Comparison of ENCODE assay signal across 17 cellular contexts in genomic region chr6:134168580-134169223, GRCh38.
A peak's percentile ranks its signal among the peaks of the same experiment; 100 is the strongest.
DNase-seq lines count a peak whose midpoint lies in the region; ATAC-seq, FAIRE-seq and TF ChIP-seq lines count a peak whose summit lies in the region.
"Had no signal": no experiment of that assay in that cellular context is flagged by ENCODE, and none has a peak within 500 bp of the region (broad histone marks: within the 10 kb centered on the region; RNA-seq: fewer than 3 reads in every experiment).

No MANE protein-coding gene starts in this region.

- no peaks in the 10 kb centered on the region for H3K9me3 Mint-ChIP-seq in MCF 10A (ENCODE audit: unreplicated experiment)
- H3K9me3 Mint-ChIP-seq: activated B cell treated with CpG ODN at 0.5 μM for 24 hours had no signal

- H2AK5ac ChIP-seq in mesenchymal stem cell (ENCODE audit: low read length, severe bottlenecking): no peak overlapping the region

- H3K4me1 ChIP-seq in breast epithelium (peaks cover 0 to 6% of the 10 kb centered on the region in 2 donors), endothelial cell of umbilical vein (ENCODE audit: control insufficient read depth, extremely low read depth, insufficient read depth, low read length) (peaks cover 35% of the 10 kb centered on the region), mesenchymal stem cell (ENCODE audit: control insufficient read depth, insufficient read depth, low read depth, low read length) (peaks cover 10% of the 10 kb centered on the region), upper lobe of left lung (peaks cover 4 to 26% (median 7%) of the 10 kb centered on the region in 4 donors), osteoblast (ENCODE audit: insufficient read depth, low read length) (peaks cover 34% of the 10 kb centered on the region)

- no peak for ATAC-seq in upper lobe of left lung (ENCODE audit: low FRiP score in 2 of 2)
- no peak for ATAC-seq in HG02884 (IDR thresholded peaks at IDR 0.05; ENCODE audit: unreplicated experiment)

- H3K23ac ChIP-seq in mesenchymal stem cell (ENCODE audit: low read length in 2 of 2): no peak overlapping the region

- BruUV-seq in MCF 10A (replicated peaks; lab: Mats Ljungman, UMichigan) (no TSS peak), endothelial cell of umbilical vein (replicated peaks; lab: Mats Ljungman, UMichigan) (no TSS peak)

- no peak for FAIRE-seq in endothelial cell of umbilical vein (lab: Jason Lieb, UNC)
- FAIRE-seq: endometrium had no signal

- H3K4me2 ChIP-seq in endothelial cell of umbilical vein (ENCODE audit: insufficient read depth, low read length): peak overlapping the region; percentile 21
- peak overlapping the region; percentile 30 for H3K4me2 ChIP-seq in mesenchymal stem cell (ENCODE audit: low read length, poor library complexity, severe bottlenecking)
- no peak overlapping the region for H3K4me2 ChIP-seq in osteoblast (ENCODE audit: insufficient read depth, low read length)
- H3K4me2 ChIP-seq: KMS-11 had no signal

- no peak overlapping the region for H2BK120ac ChIP-seq in mesenchymal stem cell (ENCODE audit: low read depth, low read length)

- TF ChIP-seq CTCF in MCF 10A (IDR thresholded peaks at IDR 0.05; ENCODE audit: unreplicated experiment): no peak
- TF ChIP-seq CTCF in breast epithelium (IDR thresholded peaks at IDR 0.05): no peak
- TF ChIP-seq CTCF in endothelial cell of umbilical vein (IDR thresholded peaks at IDR 0.05; ENCODE audit: extremely low read depth in 1 of 2, insufficient read depth in 1 of 2, low read depth in 1 of 2, low read length in 2 of 2): no peak
- TF ChIP-seq CTCF in upper lobe of left lung (IDR thresholded peaks at IDR 0.05): no peak
- TF ChIP-seq CTCF in osteoblast (IDR thresholded peaks at IDR 0.05; ENCODE audit: extremely low read depth, low read depth, low read length): no peak

- POLR2A ChIA-PET in MCF 10A (lab: Yijun Ruan, JAX) (no interaction called here), endothelial cell of umbilical vein (lab: Charles Lee) (interaction anchor here (0.6 to 1.1 kb wide), 4 partner anchors 252 to 714 kb away, joined by 3 to 4 read pairs (median 4); no protein-coding TSS in a partner anchor)

- H2BK5ac ChIP-seq in mesenchymal stem cell (ENCODE audit: low read depth, low read length, poor library complexity, severe bottlenecking): no peak overlapping the region

- no peaks in the 10 kb centered on the region for H3K27me3 Mint-ChIP-seq in MCF 10A (ENCODE audit: insufficient read depth, unreplicated experiment)
- H3K27me3 Mint-ChIP-seq: activated B cell treated with CpG ODN at 0.5 μM for 24 hours had no signal

- H3K27ac ChIP-seq in breast epithelium (no peak overlapping the region), endothelial cell of umbilical vein (ENCODE audit: insufficient read depth, low read depth, low read length) (no peak overlapping the region), mesenchymal stem cell (ENCODE audit: low read length, poor library complexity, severe bottlenecking) (peak overlapping the region; percentile 41), upper lobe of left lung (peak overlapping the region; percentile 22 to 100 (median 78)), osteoblast (ENCODE audit: low read depth, low read length) (no peak overlapping the region)
- H3K27ac ChIP-seq: KMS-11 had no signal

- peaks cover 41% of the 10 kb centered on the region for H3K79me2 ChIP-seq in endothelial cell of umbilical vein (ENCODE audit: control insufficient read depth, insufficient read depth, low read length)
- peaks cover 26% of the 10 kb centered on the region for H3K79me2 ChIP-seq in osteoblast (ENCODE audit: insufficient read depth, low read length)

- H3K9me3 ChIP-seq in breast epithelium: no peaks in the 10 kb centered on the region
- H3K9me3 ChIP-seq in endothelial cell of umbilical vein (replicated peaks; ENCODE audit: control insufficient read depth, insufficient read depth, low read length): no peaks in the 10 kb centered on the region
- no peaks in the 10 kb centered on the region for H3K9me3 ChIP-seq in mesenchymal stem cell (ENCODE audit: control insufficient read depth, low read length)
- no peaks in the 10 kb centered on the region for H3K9me3 ChIP-seq in upper lobe of left lung
- no peaks in the 10 kb centered on the region for H3K9me3 ChIP-seq in osteoblast (ENCODE audit: low read depth, low read length)
- H3K9me3 ChIP-seq: heart right ventricle had no signal

- H4K8ac ChIP-seq in mesenchymal stem cell (ENCODE audit: low read length): no peak overlapping the region

- H3K4me1 Mint-ChIP-seq in MCF 10A (ENCODE audit: insufficient read depth, unreplicated experiment): peaks cover 24% of the 10 kb centered on the region

- intact Hi-C loops in MCF 10A (cut with micrococcal nuclease) (no loop called here), breast epithelium (cut with DNase I; ENCODE audit: low total_unique reads) (no loop called here), endothelial cell of umbilical vein (cut with micrococcal nuclease) (no loop called here)

- H3K79me1 ChIP-seq in mesenchymal stem cell (replicated peaks; ENCODE audit: low read length, poor library complexity, severe bottlenecking): no peaks in the 10 kb centered on the region

- peaks cover 8% of the 10 kb centered on the region for H3K36me3 ChIP-seq in breast epithelium
- peaks cover 26 to 48% of the 10 kb centered on the region in 2 experiments for H3K36me3 ChIP-seq in endothelial cell of umbilical vein (ENCODE audit: control insufficient read depth in 2 of 2, extremely low read depth in 1 of 2, insufficient read depth in 2 of 2, low read length in 2 of 2)
- peaks cover 28 to 60% of the 10 kb centered on the region in 2 experiments for H3K36me3 ChIP-seq in mesenchymal stem cell (ENCODE audit: control insufficient read depth in 1 of 2, insufficient read depth in 2 of 2, low read depth in 1 of 2, low read length in 2 of 2)
- peaks cover 32 to 62% (median 49%) of the 10 kb centered on the region in 4 donors for H3K36me3 ChIP-seq in upper lobe of left lung
- H3K36me3 ChIP-seq in osteoblast (ENCODE audit: insufficient read depth, low read length): peaks cover 50% of the 10 kb centered on the region

- CTCF ChIA-PET in MCF 10A (lab: Yijun Ruan, JAX): interaction anchor here (0.6 to 1.2 kb wide), 3 partner anchors 9 to 470 kb away, joined by 3 to 7 read pairs (median 3); no protein-coding TSS in a partner anchor
- CTCF ChIA-PET in endothelial cell of umbilical vein (lab: Charles Lee): interaction anchor here (0.8 to 1.3 kb wide), 3 partner anchors 10 to 772 kb away, joined by 3 to 5 read pairs (median 3); no protein-coding TSS in a partner anchor

- H2AFZ ChIP-seq in endothelial cell of umbilical vein (ENCODE audit: low read depth, low read length): no peak overlapping the region
- no peak overlapping the region for H2AFZ ChIP-seq in mesenchymal stem cell (ENCODE audit: low read depth, low read length)
- no peak overlapping the region for H2AFZ ChIP-seq in osteoblast (ENCODE audit: low read length)

- H2BK15ac ChIP-seq in mesenchymal stem cell (ENCODE audit: low read depth, poor library complexity, severe bottlenecking): no peak overlapping the region

- H3K9ac ChIP-seq in endothelial cell of umbilical vein (replicated peaks; ENCODE audit: extremely low read depth, insufficient read depth, low read length) (no peak overlapping the region), mesenchymal stem cell (ENCODE audit: low read length) (peak overlapping the region; percentile 97)
- H3K9ac ChIP-seq: KMS-11 had no signal

- no peak overlapping the region for H3K14ac ChIP-seq in mesenchymal stem cell (ENCODE audit: low read length in 2 of 2)

- no peak for TF ChIP-seq EP300 in upper lobe of left lung (IDR thresholded peaks at IDR 0.05)

- H3K27ac Mint-ChIP-seq in MCF 10A (ENCODE audit: low read depth, unreplicated experiment): no peak overlapping the region
- H3K27ac Mint-ChIP-seq: activated B cell treated with CpG ODN at 0.5 μM for 24 hours had no signal

- peak overlapping the region; percentile 10 for H3K4me3 Mint-ChIP-seq in MCF 10A (ENCODE audit: unreplicated experiment)
- H3K4me3 Mint-ChIP-seq: activated B cell treated with CpG ODN at 0.5 μM for 24 hours had no signal

- H3K27me3 ChIP-seq in breast epithelium (no peaks in the 10 kb centered on the region), endothelial cell of umbilical vein (ENCODE audit: control insufficient read depth in 2 of 2, insufficient read depth in 2 of 2, low read length in 2 of 2) (no peaks in the 10 kb centered on the region), mesenchymal stem cell (ENCODE audit: control insufficient read depth in 1 of 2, insufficient read depth in 1 of 2, low read length in 2 of 2) (no peaks in the 10 kb centered on the region), upper lobe of left lung (no peaks in the 10 kb centered on the region), osteoblast (ENCODE audit: insufficient read depth, low read length) (no peaks in the 10 kb centered on the region)
- H3K27me3 ChIP-seq: heart right ventricle had no signal

- no peak for TF ChIP-seq POLR2A in breast epithelium (IDR thresholded peaks at IDR 0.05)
- TF ChIP-seq POLR2A in endothelial cell of umbilical vein (IDR thresholded peaks at IDR 0.05; ENCODE audit: low read depth, low read length): no peak
- TF ChIP-seq POLR2A in upper lobe of left lung (IDR thresholded peaks at IDR 0.05): no peak

- DNase-seq in MCF 10A (ENCODE audit: unreplicated experiment) (no peak), breast epithelium (ENCODE audit: low spot score in 2 of 2) (no peak), endothelial cell of umbilical vein (ENCODE audit: low read depth, low spot score) (no peak), mesenchymal stem cell (no peak), upper lobe of left lung (no peak), NCI-H1436 treated with DMSO at 0.1 percent for 48 hours (lab: John Stamatoyannopoulos, UW) (no peak), osteoblast (ENCODE audit: insufficient read length, low spot score, missing footprints) (no peak)
- DNase-seq: activated B cell treated with CpG ODN at 0.5 μM for 24 hours; activated CD8-positive, alpha-beta memory T cell treated with anti-CD3 and anti-CD28 coated beads, Interleukin-2, amount 50 U/mL, for 4 hours; activated naive CD4-positive, alpha-beta T cell; COR-L47; heart right ventricle; NCI-H526; stimulated activated CD4-positive, alpha-beta T cell treated with anti-CD3 and anti-CD28 coated beads, Interleukin-2, amount 100 ng/mL, for 24 hours had no signal

- no peak overlapping the region for H3K4ac ChIP-seq in mesenchymal stem cell (ENCODE audit: low read depth in 1 of 2, low read length in 2 of 2)

- no peak overlapping the region for H4K91ac ChIP-seq in mesenchymal stem cell (ENCODE audit: low read length)

- H4K20me1 ChIP-seq in endothelial cell of umbilical vein (replicated peaks; ENCODE audit: control insufficient read depth, extremely low read depth, insufficient read depth, low read length): peaks cover 11% of the 10 kb centered on the region
- peaks cover 44% of the 10 kb centered on the region for H4K20me1 ChIP-seq in osteoblast (ENCODE audit: insufficient read depth, low read length)

- no peak overlapping the region for H3K18ac ChIP-seq in mesenchymal stem cell (ENCODE audit: low read depth in 1 of 2, low read length in 2 of 2)

- H3K36me3 Mint-ChIP-seq in MCF 10A (ENCODE audit: insufficient read depth, unreplicated experiment): peaks cover 70% of the 10 kb centered on the region

- H2BK12ac ChIP-seq in mesenchymal stem cell (ENCODE audit: low read length in 2 of 2): no peak overlapping the region

- dilution Hi-C loops in endothelial cell of umbilical vein (cut with MboI; ENCODE audit: extremely low pct_ligation_motif_present, low sequenced_read_pairs): no loop called here

- 90% methylated on average over 7 of the region's 8 CpGs for WGBS in mesenchymal stem cell
- 79 to 81% methylated on average over 8 of the region's 8 CpGs for WGBS in upper lobe of left lung, 2 donors

- no peaks in the 10 kb centered on the region for H3K9me1 ChIP-seq in endothelial cell of umbilical vein (replicated peaks; ENCODE audit: control insufficient read depth, extremely low read depth, insufficient read depth, low read length)

- H3K4me3 ChIP-seq in breast epithelium: no peak overlapping the region
- H3K4me3 ChIP-seq in endothelial cell of umbilical vein (replicated peaks in 1 of 3; ENCODE audit: insufficient read depth in 1 of 3, low read depth in 1 of 3, low read length in 3 of 3): no peak overlapping the region
- no peak overlapping the region for H3K4me3 ChIP-seq in mesenchymal stem cell (ENCODE audit: insufficient read depth in 1 of 2, low read depth in 1 of 2, low read length in 2 of 2)
- H3K4me3 ChIP-seq in upper lobe of left lung: peak overlapping the region in 3 of 4 donors; percentile 72 to 81 (median 77)
- H3K4me3 ChIP-seq in osteoblast (ENCODE audit: insufficient read depth, low read length): no peak overlapping the region

Comparison
In these comparisons a context has a peak if more than half of its experiments do, and no peak if none do; other contexts are left out.
1. H3K27ac ChIP-seq: peak in mesenchymal stem cell (single experiment) and upper lobe of left lung (4 of 4); none in breast epithelium (0 of 2), endothelial cell of umbilical vein (single experiment) and osteoblast (single experiment).
2. H3K4me3 ChIP-seq: peak in upper lobe of left lung (3 of 4); none in breast epithelium (0 of 3), endothelial cell of umbilical vein (0 of 3), mesenchymal stem cell (0 of 2) and osteoblast (single experiment).